In the genomic region with DNA sequence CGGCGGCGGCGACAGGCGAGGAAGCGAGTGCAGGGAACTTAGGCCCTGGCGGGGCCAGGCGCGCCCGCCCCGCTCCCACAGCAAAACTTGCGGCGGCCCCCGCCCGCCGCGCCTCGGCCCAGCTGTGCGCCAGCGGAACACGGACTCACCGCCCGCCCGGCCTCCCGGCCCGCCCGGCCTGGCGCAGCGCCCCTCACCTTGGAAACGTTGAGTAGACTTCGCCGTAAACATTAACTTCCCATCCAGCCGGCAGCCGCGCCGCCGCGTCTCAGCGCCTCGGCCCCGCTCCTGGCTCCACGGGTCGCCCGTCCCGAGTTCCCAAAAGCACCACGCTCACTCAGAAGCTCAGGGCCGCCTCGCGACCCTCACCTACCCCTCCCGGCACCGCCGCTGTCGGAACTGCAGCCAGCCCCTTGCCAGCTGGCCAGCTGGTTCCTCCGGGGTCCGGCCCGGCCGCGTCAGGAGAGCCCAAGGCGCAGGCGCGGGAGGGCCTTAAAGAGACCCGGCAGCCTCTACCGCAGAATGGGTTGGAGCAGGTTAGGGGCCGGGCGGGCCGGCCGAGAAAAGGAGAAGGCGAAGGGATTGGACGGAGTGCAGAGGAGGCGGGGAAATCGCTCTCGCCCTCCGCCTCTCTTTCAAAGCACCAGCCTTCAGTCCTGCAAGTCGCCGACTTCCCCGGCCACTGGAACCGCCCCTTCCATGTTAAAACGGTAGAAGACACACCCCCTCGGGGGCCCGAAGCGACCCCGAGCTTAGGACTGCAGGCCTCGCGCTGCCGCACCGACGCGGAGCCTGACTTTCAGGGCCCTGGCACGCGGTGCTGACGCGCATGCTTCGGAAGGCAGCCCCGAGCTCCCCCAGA, we compare ENCODE assay signal across 8 cellular contexts. TPM values are rescaled to one million over a fixed set of nuclear protein-coding genes. Genes with fewer than 3 reads are reported as not detected.
DNase-seq lines count a peak whose midpoint lies in the region; ATAC-seq and TF ChIP-seq lines count a peak whose summit lies in the region.

A gene (minus strand): TSS at position 470 of the 862 bp plus-strand sequence. CDS start 48,562 bp downstream, outside the sequence.

- DNase-seq in NCI-H128 (lab: John Stamatoyannopoulos, UW; ENCODE audit: unreplicated experiment) (peak; percentile 66), SW 1271 (lab: John Stamatoyannopoulos, UW) (peak; percentile 81 to 96), cardiac septum (ENCODE audit: low spot score) (peak; percentile 97), trophoblast cell (peak; percentile 97), transverse colon (peak; percentile 96)

- H3K9me3 ChIP-seq in trophoblast cell (ENCODE audit: insufficient read depth, low read depth, low read length): no peaks in the 10 kb centered on the region
- H3K9me3 ChIP-seq in transverse colon: no peaks in the 10 kb centered on the region

- H3K27me3 ChIP-seq in trophoblast cell (ENCODE audit: insufficient read depth, low read length) (no peaks in the 10 kb centered on the region), transverse colon (no peaks in the 10 kb centered on the region)

- in situ Hi-C loops in transverse colon (cut with MboI; ENCODE audit: low pct_ligation_motif_present in 1 of 4, low pct_unique_long_range_greater_than_20kb in 1 of 4, low sequenced_read_pairs in 3 of 4): no loop called here

- peak within 1 kb of the TSS; percentile 97 for H3K14ac ChIP-seq in trophoblast cell (ENCODE audit: low read length)

- H3K4me3 ChIP-seq in trophoblast cell (ENCODE audit: low read depth, low read length) (peak within 1 kb of the TSS; percentile 92), transverse colon (peak within 1 kb of the TSS; percentile 78 to 99 (median 83))

- peak within 1 kb of the TSS; percentile 85 for H3K4me2 ChIP-seq in trophoblast cell (ENCODE audit: low read length)

- H2BK12ac ChIP-seq in trophoblast cell (ENCODE audit: low read length): no peak within 1 kb of the TSS

- TF ChIP-seq CTCF in GM12874 (IDR thresholded peaks at IDR 0.05; ENCODE audit: insufficient read depth, low read depth, low read length) (0 out of 2 replicates have a peak, but pooled peaks have one; percentile 16), transverse colon (IDR thresholded peaks at IDR 0.05) (peak in 3 of 5 experiments; percentile 18 to 59 (median 36))

- intact Hi-C loops in cardiac septum (cut with DNase I): loop anchor here (5.0 kb wide), 1 partner anchor 47 kb away; a partner anchor contains a TSS
- intact Hi-C loops in transverse colon (cut with DNase I; ENCODE audit: low total_unique reads): no loop called here

- H3K36me3 ChIP-seq in trophoblast cell (ENCODE audit: control insufficient read depth in 1 of 2, insufficient read depth in 2 of 2, low read length in 2 of 2) (no peaks in the 10 kb centered on the region), transverse colon (no peaks in the 10 kb centered on the region)

- peak within 1 kb of the TSS; percentile 87 for H3K4ac ChIP-seq in trophoblast cell (ENCODE audit: low read depth, low read length)

- H3K4me1 ChIP-seq in trophoblast cell (ENCODE audit: control insufficient read depth in 1 of 2, insufficient read depth in 2 of 2, low read length in 2 of 2) (peaks cover 0 to 6% of the 10 kb centered on the region in 2 experiments), transverse colon (peaks cover 3 to 28% (median 20%) of the 10 kb centered on the region in 4 donors)

- no peak within 1 kb of the TSS for H3K23ac ChIP-seq in trophoblast cell (ENCODE audit: low read length)

- H3K79me2 ChIP-seq in trophoblast cell (ENCODE audit: control insufficient read depth, insufficient read depth, low read length, poor library complexity): peaks cover 9% of the 10 kb centered on the region

- 0 to 1% (median 0%) methylated on average over 89 to 94 of the region's 94 CpGs for WGBS in adipose tissue, 3 donors
- no CpG with 5 or more reads among the region's 94 CpGs for WGBS in trophoblast cell (ENCODE audit: extremely low coverage, insufficient coverage, insufficient read length)
- WGBS in transverse colon (ENCODE audit: low coverage in 1 of 2), 2 donors: 0% methylated on average over 70 of the region's 94 CpGs; no CpG with 5 or more reads in 1 of the 2 donors

- peak within 1 kb of the TSS; percentile 7 for H3K27ac ChIP-seq in adipose tissue (ENCODE audit: low read depth, low read length)
- peak within 1 kb of the TSS; percentile 63 for H3K27ac ChIP-seq in trophoblast cell (ENCODE audit: low read depth, low read length)
- peak within 1 kb of the TSS; percentile 98 to 100 (median 100) for H3K27ac ChIP-seq in transverse colon

- ATAC-seq in HG02759 (IDR thresholded peaks at IDR 0.05; ENCODE audit: unreplicated experiment): peak; percentile 95

- H2BK120ac ChIP-seq in trophoblast cell (ENCODE audit: insufficient read depth, low read length, poor library complexity): peak within 1 kb of the TSS; percentile 78

- H2AK5ac ChIP-seq in trophoblast cell (ENCODE audit: low read length): peak within 1 kb of the TSS; percentile 3

- TF ChIP-seq POLR2A in transverse colon (IDR thresholded peaks at IDR 0.05): peak; percentile 86

- peak within 1 kb of the TSS; percentile 89 for H3K18ac ChIP-seq in trophoblast cell (ENCODE audit: low read length)

- peak within 1 kb of the TSS; percentile 85 for H4K12ac ChIP-seq in trophoblast cell (ENCODE audit: low read depth, low read length)

- H4K8ac ChIP-seq in trophoblast cell (ENCODE audit: low read depth, low read length): peak within 1 kb of the TSS; percentile 91

- peak within 1 kb of the TSS; percentile 78 for H3K9ac ChIP-seq in trophoblast cell (ENCODE audit: low read length)

- H4K91ac ChIP-seq in trophoblast cell (ENCODE audit: low read depth, low read length): peak within 1 kb of the TSS; percentile 82

- H2BK5ac ChIP-seq in trophoblast cell (ENCODE audit: low read depth, low read length, poor library complexity): peak within 1 kb of the TSS; percentile 92

- TF ChIP-seq EP300 in transverse colon (IDR thresholded peaks at IDR 0.05; ENCODE audit: low read depth): no peak

- peaks cover 13% of the 10 kb centered on the region for H3K79me1 ChIP-seq in trophoblast cell (ENCODE audit: low read length)

- peak within 1 kb of the TSS; percentile 87 for H2AFZ ChIP-seq in trophoblast cell (ENCODE audit: insufficient read depth, low read length, poor library complexity)

RNA-seq across cellular contexts. Expression of the gene that starts here (rescaled TPM):
- 1 to 10 TPM; 2.2 to 7.1 (median 5.8) TPM for polyA plus RNA-seq in adipose tissue
- total RNA-seq in cardiac septum (30.7 TPM), transverse colon (10 to 100 TPM; 10.5 to 57.6 (median 15.3) TPM)
- polyA plus RNA-seq in trophoblast cell (2013): 17.8 and 20.6 TPM in 2 replicates

Comparison
In these comparisons a context has a peak if more than half of its experiments do, and no peak if none do; other contexts are left out.
1. Peak in every context shown above with its lines: DNase-seq, ATAC-seq, H3K4me3 ChIP-seq and H3K27ac ChIP-seq.
2. H3K27ac ChIP-seq: peak in every context shown above with its lines; median percentile 100 in transverse colon; 63 in trophoblast cell; 7 in adipose tissue.